ENCODE assay signal across 9 cellular contexts in genomic region chr11:32052218-32052617, GRCh38. TPM values are rescaled to one million over a fixed set of nuclear protein-coding genes. Genes with fewer than 3 reads are reported as not detected.
DNase-seq lines count a peak whose midpoint lies in the region; ATAC-seq, FAIRE-seq and TF ChIP-seq lines count a peak whose summit lies in the region.
"Had no signal": no experiment of that assay in that cellular context is flagged by ENCODE, and none has a peak within 500 bp of the region (broad histone marks: within the 10 kb centered on the region; RNA-seq: fewer than 3 reads in every experiment).

No MANE protein-coding gene starts in this region.

- intact Hi-C loops in K562 (cut with micrococcal nuclease), result loop anchor here (1.0 kb wide), 1 partner anchor 124 kb away; no protein-coding TSS in a partner anchor

- TF ChIP-seq POLR2A in K562 (conservative IDR thresholded peaks at IDR 0.05), result no peak

- no peak overlapping the region for H3K4me3 Mint-ChIP-seq in immature natural killer cell

- H3K4me3 ChIP-seq in GM12865 (ENCODE audit: low read depth, low read length), result no peak overlapping the region
- H3K4me3 ChIP-seq in MM.1S (ENCODE audit: low read length), result no peak overlapping the region
- no peak overlapping the region for H3K4me3 ChIP-seq in K562
- H3K4me3 ChIP-seq: skin epidermis had no signal

- POLR2A ChIA-PET in K562 (lab: Yijun Ruan, JAX), result no interaction called here

- TF ChIP-seq CTCF in GM12865 (IDR thresholded peaks at IDR 0.05; ENCODE audit: insufficient read depth, low read depth, low read length, missing control alignments) (peak; percentile 57), MM.1S (IDR thresholded peaks at IDR 0.05; ENCODE audit: low read length) (peak; percentile 75), K562 (IDR thresholded peaks at IDR 0.05 in 2 of 3, conservative IDR thresholded peaks at IDR 0.05 in 1 of 3; ENCODE audit: insufficient read depth in 2 of 3, low read depth in 1 of 3, low read length in 3 of 3) (peak; percentile 67 to 77 (median 70))

- peak; percentile 75 to 77 for TF ChIP-seq RAD21 in K562 (CRISPR knock-in tag; conservative IDR thresholded peaks at IDR 0.05 in 1 of 2, IDR thresholded peaks at IDR 0.05 in 1 of 2)

- no TSS peak for BruUV-seq in K562 (replicated peaks; lab: Mats Ljungman, UMichigan)

- H3K4me2 ChIP-seq in MM.1S (ENCODE audit: low read depth, low read length) (no peak overlapping the region), K562 (ENCODE audit: insufficient read depth, low read length) (no peak overlapping the region)

- H3K9ac ChIP-seq in MM.1S (ENCODE audit: low read length), result no peak overlapping the region
- no peak overlapping the region for H3K9ac ChIP-seq in K562 (ENCODE audit: insufficient read depth in 1 of 2, low read depth in 2 of 2, low read length in 2 of 2)

- H3K4me1 ChIP-seq in MM.1S (ENCODE audit: low read length), result no peaks in the 10 kb centered on the region
- H3K4me1 ChIP-seq in K562 (replicated peaks in 1 of 2; ENCODE audit: control insufficient read depth in 2 of 2, insufficient read depth in 2 of 2, low read length in 2 of 2), result no peaks in the 10 kb centered on the region

- H3K9me3 ChIP-seq in MM.1S (replicated peaks; ENCODE audit: insufficient read depth, low read length) (no peaks in the 10 kb centered on the region), K562 (replicated peaks; ENCODE audit: control insufficient read depth, insufficient read depth, low read depth, low read length) (no peaks in the 10 kb centered on the region)

- no peaks in the 10 kb centered on the region for H3K9me1 ChIP-seq in K562 (ENCODE audit: control insufficient read depth, insufficient read depth, low read length)

- H3K36me3 Mint-ChIP-seq in immature natural killer cell, result no peaks in the 10 kb centered on the region

- in situ Hi-C loops in K562 (cut with MboI), result loop anchor here (5.0 kb wide), 1 partner anchor 120 kb away; no protein-coding TSS in a partner anchor

- H4K20me1 ChIP-seq in MM.1S (ENCODE audit: insufficient read depth, low read length), result no peaks in the 10 kb centered on the region
- no peaks in the 10 kb centered on the region; the same call in 1 of the 2 replicates for H4K20me1 ChIP-seq in K562 (replicated peaks; ENCODE audit: control insufficient read depth, insufficient read depth, low read length)

- DNase-seq in 8988T, result peak; percentile 23
- peak; percentile 64 for DNase-seq in GM12865 (ENCODE audit: low read depth)
- DNase-seq in MM.1S, result peak; percentile 56
- DNase-seq in T-helper 22 cell (ENCODE audit: low read depth), result peak; percentile 1
- peak; percentile 47 to 69 (median 64) for DNase-seq in K562 (ENCODE audit: extremely low read depth in 1 of 4, low spot score in 3 of 4)
- peak; percentile 42 to 64 (median 63) for DNase-seq in immature natural killer cell
- peak; percentile 12 to 20 for DNase-seq in stimulated activated CD4-positive, alpha-beta T cell treated with anti-CD3 and anti-CD28 coated beads, Interleukin-15, amount 100 ng/mL, for 1 hour (ENCODE audit: low read depth in 1 of 2, low spot score in 1 of 2)

- CTCF ChIA-PET in K562 (lab: Yijun Ruan, JAX; ENCODE audit: low intra/inter-chr PET ratio), result interaction anchor here (4.0 kb wide), 1 partner anchor 122 kb away, joined by 33 read pairs; no protein-coding TSS in a partner anchor

- peaks cover 0 to 4% of the 10 kb centered on the region in 2 donors for H3K4me1 Mint-ChIP-seq in immature natural killer cell

- no peaks in the 10 kb centered on the region for H3K9me2 ChIP-seq in MM.1S (replicated peaks; ENCODE audit: insufficient read depth, low read length)

- ATAC-seq in K562 (peak; percentile 85), GM21515 (IDR thresholded peaks at IDR 0.05; ENCODE audit: unreplicated experiment) (no peak)

- H2AFZ ChIP-seq in MM.1S (ENCODE audit: low read length) (no peak overlapping the region), K562 (ENCODE audit: low read depth, low read length) (no peak overlapping the region)

- H3K27ac ChIP-seq in MM.1S (ENCODE audit: low read length) (no peak overlapping the region), K562 (ENCODE audit: extremely low read depth, low read depth, low read length) (no peak overlapping the region)
- H3K27ac ChIP-seq: skin epidermis had no signal

- H3K79me2 ChIP-seq in MM.1S (ENCODE audit: low read length) (no peaks in the 10 kb centered on the region), K562 (ENCODE audit: control insufficient read depth, insufficient read depth, low read length) (no peaks in the 10 kb centered on the region)

- no peaks in the 10 kb centered on the region for H3F3A ChIP-seq in MM.1S (ENCODE audit: insufficient read depth, low read length)

- no peak overlapping the region for H3K27ac Mint-ChIP-seq in immature natural killer cell

- H3K27me3 ChIP-seq in MM.1S (replicated peaks; ENCODE audit: insufficient read depth, low read length) (no peaks in the 10 kb centered on the region), K562 (ENCODE audit: control insufficient read depth in 2 of 2, insufficient read depth in 2 of 2, low read length in 2 of 2) (peaks cover 0 to 3% of the 10 kb centered on the region in 2 experiments; a peak in 1 of 5 replicates)

- H3K36me3 ChIP-seq in MM.1S (replicated peaks; ENCODE audit: insufficient read depth, low read length) (no peaks in the 10 kb centered on the region), K562 (ENCODE audit: control insufficient read depth, insufficient read depth, low read length) (no peaks in the 10 kb centered on the region)

- H3K9me3 Mint-ChIP-seq in immature natural killer cell, result no peaks in the 10 kb centered on the region

- H3K27me3 Mint-ChIP-seq in immature natural killer cell (ENCODE audit: low read depth in 3 of 3), result peaks cover 3 to 7% (median 5%) of the 10 kb centered on the region in 3 donors

- peak; percentile 91 for FAIRE-seq in K562 (lab: Jason Lieb, UNC)

- 8% methylated on average over 6 of the region's 6 CpGs for WGBS in K562 (ENCODE audit: insufficient coverage, low coverage, missing lambda C conversion rate)

- no peak for TF ChIP-seq EP300 in K562 (IDR thresholded peaks at IDR 0.05; ENCODE audit: low read length)

TF ChIP-seq in K562, 482 proteins besides CTCF, POLR2A, EP300 and RAD21:
- TF ChIP-seq ZSCAN32 (CRISPR knock-in tag; IDR thresholded peaks at IDR 0.05) (no peak), SPI1 (IDR thresholded peaks at IDR 0.05; ENCODE audit: borderline replicate concordance, low read depth, low read length) (no peak), ESRRB (CRISPR knock-in tag; IDR thresholded peaks at IDR 0.05; ENCODE audit: borderline replicate concordance) (no peak), ZNF24 (IDR thresholded peaks at IDR 0.05) (no peak), PCBP2 (IDR thresholded peaks at IDR 0.05; ENCODE audit: low read depth, low read length, poor library complexity, severe bottlenecking) (no peak), SMC3 (conservative IDR thresholded peaks at IDR 0.05; ENCODE audit: insufficient read depth, low read depth, low read length) (peak; percentile 46; the same call in 1 of the 2 replicates)
- TF ChIP-seq, protein P1, sequence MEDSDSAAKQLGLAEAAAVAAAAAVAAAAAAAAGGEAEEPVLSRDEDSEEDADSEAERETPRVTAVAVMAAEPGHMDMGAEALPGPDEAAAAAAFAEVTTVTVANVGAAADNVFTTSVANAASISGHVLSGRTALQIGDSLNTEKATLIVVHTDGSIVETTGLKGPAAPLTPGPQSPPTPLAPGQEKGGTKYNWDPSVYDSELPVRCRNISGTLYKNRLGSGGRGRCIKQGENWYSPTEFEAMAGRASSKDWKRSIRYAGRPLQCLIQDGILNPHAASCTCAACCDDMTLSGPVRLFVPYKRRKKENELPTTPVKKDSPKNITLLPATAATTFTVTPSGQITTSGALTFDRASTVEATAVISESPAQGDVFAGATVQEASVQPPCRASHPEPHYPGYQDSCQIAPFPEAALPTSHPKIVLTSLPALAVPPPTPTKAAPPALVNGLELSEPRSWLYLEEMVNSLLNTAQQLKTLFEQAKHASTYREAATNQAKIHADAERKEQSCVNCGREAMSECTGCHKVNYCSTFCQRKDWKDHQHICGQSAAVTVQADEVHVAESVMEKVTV (CRISPR knock-in tag; IDR thresholded peaks at IDR 0.05), result peak; percentile 51

RNA-seq across cellular contexts. Expression of gene RCN1, which starts 38.7 kb away (rescaled TPM):
- 2.2 and 6.2 TPM in 2 replicates for total RNA-seq in K562 (2011; cell fraction: chromatin; rRNA removed; ENCODE audit: low replicate concordance)
- 4.3 and 5.0 TPM in 2 replicates for total RNA-seq in K562 (2011; cell fraction: nucleolus; rRNA removed)
- total RNA-seq in K562 (2011; cell fraction: nucleoplasm; rRNA removed), result 5.6 and 6.9 TPM in 2 replicates
- total RNA-seq in K562 (2014; rRNA removed) (6.5 and 8.0 TPM in 2 replicates), K562 (2014; rRNA removed; fragmentation: Illumina TruSeq; extraction: Trizol) (7.8 and 8.7 TPM in 2 replicates), K562 (2015; rRNA removed; fragmentation: Illumina TruSeq; extraction: Trizol) (8.1 and 8.3 TPM in 2 replicates), K562 (2021) (5.7 and 7.2 TPM in 2 replicates)
- polyA plus RNA-seq in K562 (2011; rRNA removed) (3.9 and 7.5 TPM in 2 replicates), K562 (2014; fragmentation: Illumina TruSeq; extraction: Trizol) (6.3 and 8.7 TPM in 2 replicates), K562 (2014; fragmentation: Nextera tagmentation; extraction: Ambion mirVana) (1 to 10 TPM; 2.1 to 2.3 TPM), K562 (2014; rRNA removed) (5.6 and 6.2 TPM in 2 replicates), immature natural killer cell (10 to 100 TPM; 12.0 to 45.5 (median 19.5) TPM)
- 2.1 and 3.2 TPM in 2 replicates for polyA plus RNA-seq in K562 (2011; cell fraction: cytosol; rRNA removed)
- polyA plus RNA-seq in K562 (2011; cell fraction: nucleus; rRNA removed), result 1.4 and 3.3 TPM in 2 replicates
- polyA plus RNA-seq in K562 (2012), result 9.3 and 20.9 TPM in 2 replicates
- 4.1 and 9.9 TPM in 2 replicates for polyA minus RNA-seq in K562 (2011; rRNA and poly(A)+ RNA removed)
- 1.7 and 2.6 TPM in 2 replicates for polyA minus RNA-seq in K562 (2011; cell fraction: cytosol; rRNA and poly(A)+ RNA removed)
- 1.8 and 4.1 TPM in 2 replicates for polyA minus RNA-seq in K562 (2011; cell fraction: nucleus; rRNA and poly(A)+ RNA removed)

Comparison
In these comparisons a context has a peak if more than half of its experiments do, and no peak if none do; other contexts are left out.
1. DNase-seq: peak in every context shown above with its lines; median percentile 64 in GM12865; 64 in K562; 63 in immature natural killer cell; 56 in MM.1S; 23 in 8988T; 16 in stimulated activated CD4-positive, alpha-beta T cell treated with anti-CD3 and anti-CD28 coated beads, Interleukin-15, amount 100 ng/mL, for 1 hour; 1 in T-helper 22 cell.